In genomic region chr6:16285467-16286150, GRCh38 we compare ENCODE assay signal across 26 cellular contexts. TPM values are rescaled to one million over a fixed set of nuclear protein-coding genes. Genes with fewer than 3 reads are reported as not detected.
A peak's percentile ranks its signal among the peaks of the same experiment; 100 is the strongest.
DNase-seq lines count a peak whose midpoint lies in the region; ATAC-seq, FAIRE-seq and TF ChIP-seq lines count a peak whose summit lies in the region.
"Had no signal": no experiment of that assay in that cellular context is flagged by ENCODE, and none has a peak within 500 bp of the region (broad histone marks: within the 10 kb centered on the region; RNA-seq: fewer than 3 reads in every experiment).

No MANE protein-coding gene starts in this region.

- POLR2A ChIA-PET in SK-N-SH (lab: Yijun Ruan, JAX) (no interaction called here), HepG2 (lab: Yijun Ruan, JAX) (no interaction called here)

- H3K36me3 ChIP-seq in SK-N-SH (replicated peaks in 1 of 2; ENCODE audit: control insufficient read depth in 1 of 2, insufficient read depth in 2 of 2, low read length in 1 of 2) (no peaks in the 10 kb centered on the region), MM.1S (replicated peaks; ENCODE audit: insufficient read depth, low read length) (no peaks in the 10 kb centered on the region), HepG2 (replicated peaks in 1 of 2; ENCODE audit: control insufficient read depth in 1 of 2, insufficient read depth in 2 of 2, low read length in 2 of 2) (no peaks in the 10 kb centered on the region), HAP-1 (replicated peaks) (no peaks in the 10 kb centered on the region)
- H3K36me3 ChIP-seq: left lung, SJSA1 had no signal

- peak; percentile 12; the same call in 1 of the 3 replicates for ATAC-seq in SK-N-SH treated with all-trans-retinoic acid at 6 μM for 48 hours
- peak; percentile 46 for ATAC-seq in HepG2
- peak; percentile 33 for ATAC-seq in stimulated activated effector memory CD8-positive, alpha-beta T cell treated with anti-CD3 and anti-CD28 coated beads, Interleukin-12 subunit alpha, Interleukin-12 subunit beta, amount 100 ng/mL, for 72 hours

- TF ChIP-seq CTCF in SK-N-SH (IDR thresholded peaks at IDR 0.05) (no peak), MM.1S (IDR thresholded peaks at IDR 0.05; ENCODE audit: low read length) (no peak), HepG2 (CRISPR knock-in tag; IDR thresholded peaks at IDR 0.05) (peak; percentile 25; the same call in 1 of the 2 replicates)

- no TSS peak for BruUV-seq in HepG2 (replicated peaks; lab: Mats Ljungman, UMichigan)

- H3K79me2 ChIP-seq in SK-N-SH (ENCODE audit: insufficient read depth), result no peaks in the 10 kb centered on the region
- H3K79me2 ChIP-seq in MM.1S (ENCODE audit: low read length), result no peaks in the 10 kb centered on the region
- H3K79me2 ChIP-seq in HepG2 (ENCODE audit: insufficient read depth, low read length), result no peaks in the 10 kb centered on the region

- H3K36me3 Mint-ChIP-seq in stimulated activated effector memory CD8-positive, alpha-beta T cell treated with anti-CD3 and anti-CD28 coated beads, Interleukin-12 subunit alpha, Interleukin-12 subunit beta, amount 100 ng/mL, for 72 hours, result no peaks in the 10 kb centered on the region
- H3K36me3 Mint-ChIP-seq in activated naive CD4-positive, alpha-beta T cell treated with anti-CD3 and anti-CD28 coated beads, Interleukin-2, amount 10 ng/mL, durations not matched to agents 7 days and 5 days, result no peaks in the 10 kb centered on the region
- H3K36me3 Mint-ChIP-seq: activated CD8-positive, alpha-beta memory T cell treated with anti-CD3 and anti-CD28 coated beads, Interleukin-2, amount 10 ng/mL, durations not matched to agents 7 days and 5 days; mesothelial cell of epicardium; type B pancreatic cell had no signal

- TF ChIP-seq RAD21 in SK-N-SH (IDR thresholded peaks at IDR 0.05; ENCODE audit: low read length) (no peak), HepG2 (CRISPR knock-in tag; IDR thresholded peaks at IDR 0.05) (no peak)

- H4K20me1 ChIP-seq in SK-N-SH (ENCODE audit: insufficient read depth) (no peaks in the 10 kb centered on the region), MM.1S (ENCODE audit: insufficient read depth, low read length) (no peaks in the 10 kb centered on the region), HepG2 (ENCODE audit: insufficient read depth, low read length) (no peaks in the 10 kb centered on the region)

- no peak for TF ChIP-seq EP300 in SK-N-SH (IDR thresholded peaks at IDR 0.05; ENCODE audit: borderline replicate concordance in 1 of 2, low read depth in 1 of 2, low read length in 1 of 2)
- no peak for TF ChIP-seq EP300 in HepG2 (IDR thresholded peaks at IDR 0.05; ENCODE audit: low read depth in 2 of 2, low read length in 2 of 2)
- no peak for TF ChIP-seq EP300 in HepG2 (CRISPR knock-in tag; IDR thresholded peaks at IDR 0.05; ENCODE audit: borderline replicate concordance)

- in situ Hi-C loops in HepG2 (cut with HindIII; ENCODE audit: extremely low pct_ligation_motif_present, low pct_unique_long_range_greater_than_20kb), result no loop called here
- in situ Hi-C loops in HAP-1 (cut with MboI; ENCODE audit: low sequenced_read_pairs), result no loop called here

- H3K9me3 ChIP-seq in SK-N-SH (no peaks in the 10 kb centered on the region), MM.1S (replicated peaks; ENCODE audit: insufficient read depth, low read length) (no peaks in the 10 kb centered on the region), HepG2 (ENCODE audit: low read length) (no peaks in the 10 kb centered on the region), HAP-1 (no peaks in the 10 kb centered on the region)
- H3K9me3 ChIP-seq: left lung, prostate gland, SJSA1 had no signal

- peak overlapping the region in 1 of 2 experiments; percentile 33; a peak in 1 of 4 replicates for H3K4me3 ChIP-seq in SK-N-SH (ENCODE audit: low read depth in 2 of 2, low read length in 1 of 2)
- no peak overlapping the region for H3K4me3 ChIP-seq in MM.1S (ENCODE audit: low read length)
- H3K4me3 ChIP-seq in HepG2 (replicated peaks in 1 of 3; ENCODE audit: insufficient read depth in 1 of 3, low read depth in 2 of 3, low read length in 3 of 3), result no peak overlapping the region
- no peak overlapping the region for H3K4me3 ChIP-seq in HAP-1
- H3K4me3 ChIP-seq: coronary artery, left lung, prostate gland, SJSA1 had no signal

- H3K27me3 Mint-ChIP-seq in activated naive CD4-positive, alpha-beta T cell treated with anti-CD3 and anti-CD28 coated beads, Interleukin-2, amount 10 ng/mL, durations not matched to agents 7 days and 5 days, result peaks cover 9% of the 10 kb centered on the region
- H3K27me3 Mint-ChIP-seq: activated CD8-positive, alpha-beta memory T cell treated with anti-CD3 and anti-CD28 coated beads, Interleukin-2, amount 10 ng/mL, durations not matched to agents 7 days and 5 days had no signal

- no peaks in the 10 kb centered on the region for H3K4me1 Mint-ChIP-seq in stimulated activated effector memory CD8-positive, alpha-beta T cell treated with anti-CD3 and anti-CD28 coated beads, Interleukin-12 subunit alpha, Interleukin-12 subunit beta, amount 100 ng/mL, for 72 hours
- no peaks in the 10 kb centered on the region for H3K4me1 Mint-ChIP-seq in activated naive CD4-positive, alpha-beta T cell treated with anti-CD3 and anti-CD28 coated beads, Interleukin-2, amount 10 ng/mL, durations not matched to agents 7 days and 5 days
- H3K4me1 Mint-ChIP-seq: activated CD8-positive, alpha-beta memory T cell treated with anti-CD3 and anti-CD28 coated beads, Interleukin-2, amount 10 ng/mL, durations not matched to agents 7 days and 5 days; mesothelial cell of epicardium had no signal

- no peak overlapping the region for H3K9ac ChIP-seq in SK-N-SH
- no peak overlapping the region for H3K9ac ChIP-seq in MM.1S (ENCODE audit: low read length)
- H3K9ac ChIP-seq in HepG2 (ENCODE audit: insufficient read depth, low read depth, low read length), result no peak overlapping the region

- 83% methylated on average over 5 of the region's 11 CpGs for WGBS in SK-N-SH (ENCODE audit: low lambda C conversion rate)
- WGBS in HepG2 (ENCODE audit: low lambda C conversion rate), result 48% methylated on average over 11 of the region's 11 CpGs

- H3K9me2 ChIP-seq in SK-N-SH, result no peaks in the 10 kb centered on the region
- no peaks in the 10 kb centered on the region for H3K9me2 ChIP-seq in MM.1S (replicated peaks; ENCODE audit: insufficient read depth, low read length)

- DNase-seq in SK-N-SH (no peak), MM.1S (no peak), HepG2 (ENCODE audit: low spot score) (no peak), T1000 (lab: John Stamatoyannopoulos, UW) (no peak), HAP-1 (ENCODE audit: low spot score in 2 of 2) (no peak)
- no peak for DNase-seq in stimulated activated effector memory CD8-positive, alpha-beta T cell treated with anti-CD3 and anti-CD28 coated beads, Interleukin-12 subunit alpha, Interleukin-12 subunit beta, amount 100 ng/mL, for 72 hours (ENCODE audit: low spot score in 2 of 2)
- DNase-seq in activated naive CD4-positive, alpha-beta T cell treated with anti-CD3 and anti-CD28 coated beads, Interleukin-2, amount 10 ng/mL, durations not matched to agents 7 days and 5 days, result no peak
- DNase-seq: activated CD4-positive, alpha-beta T cell treated with anti-CD3 and anti-CD28 coated beads, Interleukin-2, amount 50 U/mL, for 4 hours; activated CD8-positive, alpha-beta memory T cell treated with anti-CD3 and anti-CD28 coated beads, Interleukin-2, amount 10 ng/mL, durations not matched to agents 7 days and 5 days; activated T-cell treated with anti-CD3 and anti-CD28 coated beads, Interleukin-2, amount 50 U/mL, for 4 hours; COR-L47; left lung; NCI-H1436 treated with DMSO at 0.1 percent for 48 hours; NCI-H2081 treated with DMSO at 0.1 percent for 48 hours; NCI-H774 had no signal

- H3K4me2 ChIP-seq in SK-N-SH (no peak overlapping the region), MM.1S (ENCODE audit: low read depth, low read length) (peak overlapping the region; percentile 16; the same call in 1 of the 2 replicates), HepG2 (ENCODE audit: low read depth, low read length) (peak overlapping the region; percentile 32; the same call in 1 of the 2 replicates)

- no peak for TF ChIP-seq POLR2A in HepG2 (IDR thresholded peaks at IDR 0.05; ENCODE audit: insufficient read depth in 1 of 2, low read depth in 2 of 2, low read length in 2 of 2)

- FAIRE-seq in HepG2 (lab: Jason Lieb, UNC), result no peak
- FAIRE-seq: GM19239, islet of Langerhans had no signal

- H3K27ac Mint-ChIP-seq in stimulated activated effector memory CD8-positive, alpha-beta T cell treated with anti-CD3 and anti-CD28 coated beads, Interleukin-12 subunit alpha, Interleukin-12 subunit beta, amount 100 ng/mL, for 72 hours, result no peak overlapping the region
- H3K27ac Mint-ChIP-seq in activated naive CD4-positive, alpha-beta T cell treated with anti-CD3 and anti-CD28 coated beads, Interleukin-2, amount 10 ng/mL, durations not matched to agents 7 days and 5 days, result no peak overlapping the region
- H3K27ac Mint-ChIP-seq: activated CD8-positive, alpha-beta memory T cell treated with anti-CD3 and anti-CD28 coated beads, Interleukin-2, amount 10 ng/mL, durations not matched to agents 7 days and 5 days; mesothelial cell of epicardium; type B pancreatic cell had no signal

- no peaks in the 10 kb centered on the region for H3K27me3 ChIP-seq in SK-N-SH (ENCODE audit: insufficient read depth)
- H3K27me3 ChIP-seq in MM.1S (replicated peaks; ENCODE audit: insufficient read depth, low read length), result no peaks in the 10 kb centered on the region
- peaks cover 1 to 11% of the 10 kb centered on the region in 2 experiments; a peak in 2 of 5 replicates for H3K27me3 ChIP-seq in HepG2 (ENCODE audit: control insufficient read depth in 1 of 2, insufficient read depth in 2 of 2, low read length in 2 of 2)
- no peaks in the 10 kb centered on the region for H3K27me3 ChIP-seq in HAP-1 (ENCODE audit: low read depth)
- H3K27me3 ChIP-seq: left lung, SJSA1 had no signal

- H3K27ac ChIP-seq in SK-N-SH (ENCODE audit: low read depth in 2 of 2, low read length in 1 of 2) (no peak overlapping the region), MM.1S (ENCODE audit: low read length) (no peak overlapping the region), HepG2 (ENCODE audit: extremely low read length, insufficient read depth, low read length) (no peak overlapping the region)
- H3K27ac ChIP-seq: 22Rv1, C4-2B, coronary artery, epithelial cell of prostate, left lung, prostate gland, SJSA1 had no signal

- H3K4me1 ChIP-seq in SK-N-SH (ENCODE audit: control insufficient read depth in 1 of 2, insufficient read depth in 2 of 2, low read depth in 1 of 2, low read length in 1 of 2) (no peaks in the 10 kb centered on the region), MM.1S (ENCODE audit: low read length) (no peaks in the 10 kb centered on the region), HepG2 (ENCODE audit: insufficient read depth, low read length) (no peaks in the 10 kb centered on the region), HAP-1 (no peaks in the 10 kb centered on the region)
- H3K4me1 ChIP-seq: left lung, prostate gland had no signal

- CTCF ChIA-PET in SK-N-SH (lab: Yijun Ruan, JAX) (interaction anchor here (0.7 to 1.7 kb wide), 13 partner anchors 10 to 225 kb away, joined by 3 to 8 read pairs (median 3); no protein-coding TSS in a partner anchor), HepG2 (lab: Yijun Ruan, JAX; ENCODE audit: low intra/inter-chr PET ratio, low total read pairs) (interaction anchor here (0.7 to 3.4 kb wide), 6 partner anchors 31 to 805 kb away, joined by 3 to 17 read pairs (median 4); no protein-coding TSS in a partner anchor)
- CTCF ChIA-PET in activated naive CD4-positive, alpha-beta T cell treated with anti-CD3 and anti-CD28 coated beads, Interleukin-2, amount 10 ng/mL, durations not matched to agents 7 days and 5 days (lab: Charles Lee), result interaction anchor here (0.8 to 1.5 kb wide), 4 partner anchors 20 to 48 kb away, joined by 3 to 4 read pairs (median 3); no protein-coding TSS in a partner anchor

- H3F3A ChIP-seq in SK-N-SH (replicated peaks; ENCODE audit: insufficient read depth), result no peaks in the 10 kb centered on the region
- no peaks in the 10 kb centered on the region for H3F3A ChIP-seq in MM.1S (ENCODE audit: insufficient read depth, low read length)

- H2AFZ ChIP-seq in SK-N-SH (ENCODE audit: low read depth) (no peak overlapping the region), MM.1S (ENCODE audit: low read length) (no peak overlapping the region), HepG2 (ENCODE audit: low read length) (no peak overlapping the region)

- intact Hi-C loops in HepG2 (cut with micrococcal nuclease; ENCODE audit: unreplicated experiment), result loop anchor here (5.0 kb wide), 3 partner anchors 122 to 682 kb away; no protein-coding TSS in a partner anchor

- H3K9me3 Mint-ChIP-seq in stimulated activated effector memory CD8-positive, alpha-beta T cell treated with anti-CD3 and anti-CD28 coated beads, Interleukin-12 subunit alpha, Interleukin-12 subunit beta, amount 100 ng/mL, for 72 hours, result no peaks in the 10 kb centered on the region
- no peaks in the 10 kb centered on the region for H3K9me3 Mint-ChIP-seq in activated naive CD4-positive, alpha-beta T cell treated with anti-CD3 and anti-CD28 coated beads, Interleukin-2, amount 10 ng/mL, durations not matched to agents 7 days and 5 days
- H3K9me3 Mint-ChIP-seq: activated T-cell treated with anti-CD3 and anti-CD28 coated beads, Interleukin-2, amount 50 U/mL, for 4 hours; mesothelial cell of epicardium; type B pancreatic cell had no signal

- H3K4me3 Mint-ChIP-seq in stimulated activated effector memory CD8-positive, alpha-beta T cell treated with anti-CD3 and anti-CD28 coated beads, Interleukin-12 subunit alpha, Interleukin-12 subunit beta, amount 100 ng/mL, for 72 hours, result no peak overlapping the region
- no peak overlapping the region for H3K4me3 Mint-ChIP-seq in activated naive CD4-positive, alpha-beta T cell treated with anti-CD3 and anti-CD28 coated beads, Interleukin-2, amount 10 ng/mL, durations not matched to agents 7 days and 5 days
- H3K4me3 Mint-ChIP-seq: activated CD8-positive, alpha-beta memory T cell treated with anti-CD3 and anti-CD28 coated beads, Interleukin-2, amount 10 ng/mL, durations not matched to agents 7 days and 5 days; activated T-cell treated with anti-CD3 and anti-CD28 coated beads, Interleukin-2, amount 50 U/mL, for 4 hours; mesothelial cell of epicardium; type B pancreatic cell had no signal

RNA-seq across cellular contexts. Expression of gene GMPR, which starts 47.2 kb away (rescaled TPM):
- polyA plus RNA-seq in SK-N-SH (2012; rRNA removed), result 18.4 and 21.0 TPM in 2 replicates
- polyA plus RNA-seq in SK-N-SH (2012; cell fraction: cytosol; rRNA removed), result 19.0 and 21.2 TPM in 2 replicates
- polyA plus RNA-seq in SK-N-SH (2012; cell fraction: nucleus; rRNA removed), result 11.0 and 12.5 TPM in 2 replicates
- not detected in 2 replicates for total RNA-seq in HepG2 (2016; rRNA removed; fragmentation: Illumina TruSeq; extraction: Trizol)
- not detected in 2 replicates for total RNA-seq in HepG2 (2016; cell fraction: cytosol; rRNA removed; fragmentation: Illumina TruSeq; extraction: Trizol; ENCODE audit: low read depth)
- not detected in 2 replicates for total RNA-seq in HepG2 (2016; cell fraction: insoluble cytoplasmic fraction; rRNA removed; fragmentation: Illumina TruSeq; extraction: Trizol)
- total RNA-seq in HepG2 (2016; cell fraction: membrane; rRNA removed; fragmentation: Illumina TruSeq; extraction: Trizol), result not detected in 2 replicates
- total RNA-seq in HepG2 (2016; cell fraction: nucleus; rRNA removed; fragmentation: Illumina TruSeq; extraction: Trizol), result not detected in 2 replicates
- polyA plus RNA-seq in HepG2 (2011; rRNA removed), result not detected in 2 replicates
- polyA plus RNA-seq in HepG2 (2011; cell fraction: cytosol; rRNA removed), result not detected in 2 replicates
- not detected in 2 replicates for polyA plus RNA-seq in HepG2 (2011; cell fraction: nucleus; rRNA removed)
- 0.20 TPM in 1 of 2 replicates, not detected in the other for polyA plus RNA-seq in HepG2 (2012)
- polyA plus RNA-seq in HepG2 (2016; cell fraction: cytosol; fragmentation: Illumina TruSeq; extraction: Trizol; ENCODE audit: low read depth), result not detected in 2 replicates
- polyA plus RNA-seq in HepG2 (2016; cell fraction: insoluble cytoplasmic fraction; fragmentation: Illumina TruSeq; extraction: Trizol; ENCODE audit: low read depth), result not detected in 2 replicates
- polyA plus RNA-seq in HepG2 (2016; cell fraction: membrane; fragmentation: Illumina TruSeq; extraction: Trizol; ENCODE audit: low read depth), result not detected in 2 replicates
- not detected in 2 replicates for polyA plus RNA-seq in HepG2 (2016; cell fraction: nucleus; fragmentation: Illumina TruSeq; extraction: Trizol; ENCODE audit: insufficient read depth, low read depth)
- 0.60 and 1.2 TPM in 2 replicates for polyA minus RNA-seq in HepG2 (2011; rRNA and poly(A)+ RNA removed; ENCODE audit: low replicate concordance)
- polyA minus RNA-seq in HepG2 (2011; cell fraction: cytosol; rRNA and poly(A)+ RNA removed), result not detected in 2 replicates
- not detected in 2 replicates for polyA minus RNA-seq in HepG2 (2011; cell fraction: nucleus; rRNA and poly(A)+ RNA removed)

Comparison
In these comparisons a context has a peak if more than half of its experiments do, and no peak if none do; other contexts are left out.
1. RNA of gene GMPR, which starts 47.2 kb away (polyA plus RNA-seq): 11.0 to 21.2 TPM in SK-N-SH; 0.20 TPM in HepG2; every median in the first group is over 10 times any median in the second.
2. Peak in every context shown above with its lines, with median percentiles within 50 percentile points of each other: ATAC-seq.